Comparison of ENCODE assay signal across 2 cellular contexts in the genomic region with DNA sequence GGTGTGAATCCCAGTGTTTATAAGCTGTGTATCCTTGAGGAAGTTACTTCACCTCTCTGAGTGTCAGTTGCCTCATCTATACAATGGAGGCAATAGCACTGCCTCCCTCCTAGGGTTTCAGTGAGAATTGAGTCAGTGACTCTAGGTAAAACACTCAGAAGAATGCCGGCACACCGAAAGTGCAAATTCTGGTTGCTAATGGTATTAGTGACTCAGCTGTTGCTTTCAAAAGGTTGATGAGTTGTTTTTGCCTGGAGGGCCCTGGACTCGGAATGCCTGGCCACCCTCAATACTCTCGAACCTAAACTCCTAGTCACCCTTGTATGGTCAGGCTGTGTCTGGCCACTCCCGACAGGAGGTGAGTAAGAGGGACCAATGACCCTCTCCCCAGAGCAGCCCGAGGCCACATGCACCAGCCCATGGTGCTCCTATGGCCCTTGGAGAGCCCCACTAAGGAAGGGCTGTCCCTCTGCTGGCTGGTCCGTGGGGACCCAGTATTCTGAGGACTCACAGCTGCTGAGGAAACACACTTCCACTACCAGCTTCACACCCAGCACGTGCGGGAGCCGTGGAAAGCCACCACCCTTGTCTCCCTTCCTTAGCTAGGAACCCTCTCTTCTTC.
TF ChIP-seq lines count a peak whose summit lies in the region.

No MANE protein-coding gene starts in this region.

TF ChIP-seq in A549, 52 proteins besides CTCF, POLR2A, EP300 and RAD21 (continued from another document):
- TF ChIP-seq GATA3 (IDR thresholded peaks at IDR 0.05; ENCODE audit: borderline replicate concordance) (peak; percentile 30), JUNB (IDR thresholded peaks at IDR 0.05) (peak; percentile 70), JUN (IDR thresholded peaks at IDR 0.05) (peak; percentile 32 to 55; a peak in 3 of 5 replicates), FOSL2 (IDR thresholded peaks at IDR 0.05) (peak; percentile 64), FOSL2 (CRISPR knock-in tag; IDR thresholded peaks at IDR 0.05) (peak; percentile 47), MAFK (IDR thresholded peaks at IDR 0.05; ENCODE audit: partially characterized antibody) (peak; percentile 49), ZFP36 (IDR thresholded peaks at IDR 0.05; ENCODE audit: borderline replicate concordance, partially characterized antibody) (peak; percentile 73)
- TF ChIP-seq, protein P1, sequence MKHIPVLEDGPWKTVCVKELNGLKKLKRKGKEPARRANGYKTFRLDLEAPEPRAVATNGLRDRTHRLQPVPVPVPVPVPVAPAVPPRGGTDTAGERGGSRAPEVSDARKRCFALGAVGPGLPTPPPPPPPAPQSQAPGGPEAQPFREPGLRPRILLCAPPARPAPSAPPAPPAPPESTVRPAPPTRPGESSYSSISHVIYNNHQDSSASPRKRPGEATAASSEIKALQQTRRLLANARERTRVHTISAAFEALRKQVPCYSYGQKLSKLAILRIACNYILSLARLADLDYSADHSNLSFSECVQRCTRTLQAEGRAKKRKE (CRISPR knock-in tag; IDR thresholded peaks at IDR 0.05; ENCODE audit: low read depth), result no peak
- TF ChIP-seq, protein P2, sequence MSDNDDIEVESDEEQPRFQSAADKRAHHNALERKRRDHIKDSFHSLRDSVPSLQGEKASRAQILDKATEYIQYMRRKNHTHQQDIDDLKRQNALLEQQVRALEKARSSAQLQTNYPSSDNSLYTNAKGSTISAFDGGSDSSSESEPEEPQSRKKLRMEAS (IDR thresholded peaks at IDR 0.05), result peak; percentile 50
- TF ChIP-seq, protein P3, sequence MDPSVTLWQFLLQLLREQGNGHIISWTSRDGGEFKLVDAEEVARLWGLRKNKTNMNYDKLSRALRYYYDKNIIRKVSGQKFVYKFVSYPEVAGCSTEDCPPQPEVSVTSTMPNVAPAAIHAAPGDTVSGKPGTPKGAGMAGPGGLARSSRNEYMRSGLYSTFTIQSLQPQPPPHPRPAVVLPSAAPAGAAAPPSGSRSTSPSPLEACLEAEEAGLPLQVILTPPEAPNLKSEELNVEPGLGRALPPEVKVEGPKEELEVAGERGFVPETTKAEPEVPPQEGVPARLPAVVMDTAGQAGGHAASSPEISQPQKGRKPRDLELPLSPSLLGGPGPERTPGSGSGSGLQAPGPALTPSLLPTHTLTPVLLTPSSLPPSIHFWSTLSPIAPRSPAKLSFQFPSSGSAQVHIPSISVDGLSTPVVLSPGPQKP (IDR thresholded peaks at IDR 0.05; ENCODE audit: low read depth, low read length), result no peak

TF ChIP-seq in IMR-90, 13 proteins besides CTCF, POLR2A, EP300 and RAD21 (continued from another document):
- TF ChIP-seq, protein P4, sequence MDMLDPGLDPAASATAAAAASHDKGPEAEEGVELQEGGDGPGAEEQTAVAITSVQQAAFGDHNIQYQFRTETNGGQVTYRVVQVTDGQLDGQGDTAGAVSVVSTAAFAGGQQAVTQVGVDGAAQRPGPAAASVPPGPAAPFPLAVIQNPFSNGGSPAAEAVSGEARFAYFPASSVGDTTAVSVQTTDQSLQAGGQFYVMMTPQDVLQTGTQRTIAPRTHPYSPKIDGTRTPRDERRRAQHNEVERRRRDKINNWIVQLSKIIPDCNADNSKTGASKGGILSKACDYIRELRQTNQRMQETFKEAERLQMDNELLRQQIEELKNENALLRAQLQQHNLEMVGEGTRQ (IDR thresholded peaks at IDR 0.05; ENCODE audit: low read depth, low read length), result no peak
- TF ChIP-seq CEBPB (IDR thresholded peaks at IDR 0.05; ENCODE audit: low read depth, low read length) (peak; percentile 79), CHD1 (IDR thresholded peaks at IDR 0.05; ENCODE audit: low read depth, low read length) (no peak), NFE2L2 (IDR thresholded peaks at IDR 0.05; ENCODE audit: low read depth, low read length) (peak; percentile 36), RFX5 (IDR thresholded peaks at IDR 0.05; ENCODE audit: low read depth, low read length) (no peak), MAZ (IDR thresholded peaks at IDR 0.05; ENCODE audit: borderline replicate concordance, low read depth, low read length) (no peak), BHLHE40 (IDR thresholded peaks at IDR 0.05; ENCODE audit: low read depth, low read length) (peak; percentile 15; the same call in 1 of the 2 replicates), MXI1 (IDR thresholded peaks at IDR 0.05; ENCODE audit: borderline replicate concordance, low read depth, low read length) (no peak), FOS (IDR thresholded peaks at IDR 0.05; ENCODE audit: low read depth, low read length) (peak; percentile 77), RCOR1 (IDR thresholded peaks at IDR 0.05; ENCODE audit: insufficient replicate concordance, low read length) (peak; percentile 97), SMC3 (IDR thresholded peaks at IDR 0.05; ENCODE audit: low read depth, low read length) (peak; percentile 13; the same call in 1 of the 2 replicates)
- TF ChIP-seq, protein P3 (IDR thresholded peaks at IDR 0.05; ENCODE audit: borderline replicate concordance, low read depth, low read length), result no peak
